In genomic region chr17:75572713-75573539, GRCh38 we compare ENCODE assay signal across 18 cellular contexts. TPM values are rescaled to one million over a fixed set of nuclear protein-coding genes. Genes with fewer than 3 reads are reported as not detected.
DNase-seq lines count a peak whose midpoint lies in the region; ATAC-seq, FAIRE-seq and TF ChIP-seq lines count a peak whose summit lies in the region.
"Had no signal": no experiment of that assay in that cellular context is flagged by ENCODE, and none has a peak within 500 bp of the region (broad histone marks: within the 10 kb centered on the region; RNA-seq: fewer than 3 reads in every experiment).

No MANE protein-coding gene starts in this region.

- H3K79me2 ChIP-seq in astrocyte (ENCODE audit: insufficient read depth, low read length), result no peaks in the 10 kb centered on the region

- no peak overlapping the region for H2BK5ac ChIP-seq in mesenchymal stem cell (ENCODE audit: low read depth, low read length, poor library complexity, severe bottlenecking)

- FAIRE-seq in astrocyte (lab: Jason Lieb, UNC), result no peak
- FAIRE-seq: RCC 7860 had no signal

- H3K9ac ChIP-seq in astrocyte (ENCODE audit: low read length) (no peak overlapping the region), endodermal cell (ENCODE audit: extremely low read depth, low read length, poor library complexity, severe bottlenecking) (no peak overlapping the region), mesenchymal stem cell (ENCODE audit: low read length) (no peak overlapping the region)

- H3K27me3 Mint-ChIP-seq in astrocyte (ENCODE audit: low read depth, unreplicated experiment) (peaks cover 4% of the 10 kb centered on the region), endodermal cell (ENCODE audit: insufficient read depth) (no peaks in the 10 kb centered on the region)
- no peaks in the 10 kb centered on the region for H3K27me3 Mint-ChIP-seq in activated naive CD4-positive, alpha-beta T cell treated with anti-CD3 and anti-CD28 coated beads for 36 hours (ENCODE audit: low read depth)
- H3K27me3 Mint-ChIP-seq: CD4-positive, CD25-positive, alpha-beta regulatory T cell had no signal

- no peak overlapping the region for H3K4ac ChIP-seq in mesenchymal stem cell (ENCODE audit: low read depth in 1 of 2, low read length in 2 of 2)

- H3K79me1 ChIP-seq in mesenchymal stem cell (replicated peaks; ENCODE audit: low read length, poor library complexity, severe bottlenecking), result no peaks in the 10 kb centered on the region

- peak overlapping the region; percentile 77 for H3K27ac Mint-ChIP-seq in astrocyte (ENCODE audit: unreplicated experiment)
- H3K27ac Mint-ChIP-seq in endodermal cell, result no peak overlapping the region
- H3K27ac Mint-ChIP-seq in activated naive CD4-positive, alpha-beta T cell treated with anti-CD3 and anti-CD28 coated beads for 36 hours, result no peak overlapping the region
- H3K27ac Mint-ChIP-seq: CD4-positive, CD25-positive, alpha-beta regulatory T cell had no signal

- H3K9me3 ChIP-seq in astrocyte (ENCODE audit: insufficient read depth, low read depth, low read length) (no peaks in the 10 kb centered on the region), endodermal cell (ENCODE audit: control insufficient read depth, low read length) (no peaks in the 10 kb centered on the region), mesenchymal stem cell (ENCODE audit: control insufficient read depth, low read length) (no peaks in the 10 kb centered on the region), upper lobe of right lung (no peaks in the 10 kb centered on the region)
- H3K9me3 ChIP-seq: BE2C, MG63 had no signal

- no peak overlapping the region for H2BK12ac ChIP-seq in mesenchymal stem cell (ENCODE audit: low read length in 2 of 2)

- H4K20me1 ChIP-seq in astrocyte (ENCODE audit: insufficient read depth, low read length), result no peaks in the 10 kb centered on the region

- no peak overlapping the region for H3K18ac ChIP-seq in mesenchymal stem cell (ENCODE audit: low read depth in 1 of 2, low read length in 2 of 2)

- no peak overlapping the region for H3K14ac ChIP-seq in mesenchymal stem cell (ENCODE audit: low read length in 2 of 2)

- H3K4me3 Mint-ChIP-seq in astrocyte (ENCODE audit: unreplicated experiment) (no peak overlapping the region), endodermal cell (no peak overlapping the region)
- H3K4me3 Mint-ChIP-seq in activated naive CD4-positive, alpha-beta T cell treated with anti-CD3 and anti-CD28 coated beads for 36 hours, result no peak overlapping the region

- no peaks in the 10 kb centered on the region for H3K36me3 Mint-ChIP-seq in astrocyte (ENCODE audit: low read depth, unreplicated experiment)
- H3K36me3 Mint-ChIP-seq in endodermal cell (ENCODE audit: low read depth), result peaks cover 21% of the 10 kb centered on the region
- no peaks in the 10 kb centered on the region for H3K36me3 Mint-ChIP-seq in activated naive CD4-positive, alpha-beta T cell treated with anti-CD3 and anti-CD28 coated beads for 36 hours (ENCODE audit: low read depth)
- H3K36me3 Mint-ChIP-seq: CD4-positive, CD25-positive, alpha-beta regulatory T cell had no signal

- no peak overlapping the region for H2BK120ac ChIP-seq in mesenchymal stem cell (ENCODE audit: low read depth, low read length)

- H4K91ac ChIP-seq in mesenchymal stem cell (ENCODE audit: low read length), result peak overlapping the region; percentile 72

- WGBS in endodermal cell (ENCODE audit: insufficient coverage in 1 of 2, insufficient read length in 1 of 2), 2 experiments, result 94 to 95% methylated on average over 34 to 39 of the region's 39 CpGs
- WGBS in mesenchymal stem cell, result 96% methylated on average over 39 of the region's 39 CpGs

- intact Hi-C loops in upper lobe of right lung (cut with DNase I) (no loop called here), head of caudate nucleus (cut with DNase I) (no loop called here)
- intact Hi-C loops in activated naive CD4-positive, alpha-beta T cell treated with anti-CD3 and anti-CD28 coated beads for 36 hours (cut with micrococcal nuclease), result no loop called here

- TF ChIP-seq CTCF in astrocyte (IDR thresholded peaks at IDR 0.05; ENCODE audit: insufficient read depth, low read depth, low read length) (no peak), endodermal cell (conservative IDR thresholded peaks at IDR 0.05) (no peak), upper lobe of right lung (IDR thresholded peaks at IDR 0.05) (no peak)

- H3K27ac ChIP-seq in astrocyte (ENCODE audit: low read depth, low read length), result no peak overlapping the region
- no peak overlapping the region for H3K27ac ChIP-seq in endodermal cell (ENCODE audit: low read depth, low read length)
- H3K27ac ChIP-seq in mesenchymal stem cell (ENCODE audit: low read length, poor library complexity, severe bottlenecking), result no peak overlapping the region
- H3K27ac ChIP-seq in upper lobe of right lung, result no peak overlapping the region

- no peak overlapping the region for H2BK15ac ChIP-seq in mesenchymal stem cell (ENCODE audit: low read depth, poor library complexity, severe bottlenecking)

- no peak for ATAC-seq in upper lobe of right lung

- no peak overlapping the region for H4K8ac ChIP-seq in mesenchymal stem cell (ENCODE audit: low read length)

- H3K4me1 Mint-ChIP-seq in astrocyte (ENCODE audit: low read depth, unreplicated experiment) (peaks cover 1% of the 10 kb centered on the region), endodermal cell (no peaks in the 10 kb centered on the region)
- H3K4me1 Mint-ChIP-seq in activated naive CD4-positive, alpha-beta T cell treated with anti-CD3 and anti-CD28 coated beads for 36 hours (ENCODE audit: low read depth), result no peaks in the 10 kb centered on the region
- H3K4me1 Mint-ChIP-seq: CD4-positive, CD25-positive, alpha-beta regulatory T cell had no signal

- DNase-seq in astrocyte (ENCODE audit: low read depth) (no peak), endodermal cell (peak; percentile 40), mesenchymal stem cell (no peak), upper lobe of right lung (peak; percentile 60), dermis blood vessel endothelial cell (no peak), head of caudate nucleus (no peak)
- DNase-seq in activated naive CD4-positive, alpha-beta T cell treated with anti-CD3 and anti-CD28 coated beads for 36 hours, result no peak
- DNase-seq: BE2C; CD4-positive, CD25-positive, alpha-beta regulatory T cell; DMS79; MG63; NCI-H1417; NCI-H1694 treated with DMSO at 0.1 percent for 48 hours; NCI-H2081 treated with DMSO at 0.1 percent for 48 hours; NCI-H2171 treated with DMSO at 0.1 percent for 48 hours; NCI-H526; OCI-M1 had no signal

- H3K23ac ChIP-seq in mesenchymal stem cell (ENCODE audit: low read length in 2 of 2), result no peak overlapping the region

- H3K27me3 ChIP-seq in astrocyte (ENCODE audit: insufficient read depth, low read length) (no peaks in the 10 kb centered on the region), endodermal cell (ENCODE audit: control insufficient read depth, insufficient read depth, low read length, poor library complexity, severe bottlenecking) (no peaks in the 10 kb centered on the region), mesenchymal stem cell (ENCODE audit: control insufficient read depth in 1 of 2, insufficient read depth in 1 of 2, low read length in 2 of 2) (peaks cover 0 to 45% of the 10 kb centered on the region in 2 experiments), upper lobe of right lung (no peaks in the 10 kb centered on the region)
- H3K27me3 ChIP-seq: BE2C, MG63 had no signal

- H2AFZ ChIP-seq in astrocyte (ENCODE audit: low read depth, low read length), result no peak overlapping the region
- no peak overlapping the region for H2AFZ ChIP-seq in mesenchymal stem cell (ENCODE audit: low read depth, low read length)

- H3K36me3 ChIP-seq in astrocyte (ENCODE audit: insufficient read depth, low read length) (no peaks in the 10 kb centered on the region), endodermal cell (ENCODE audit: control insufficient read depth, insufficient read depth, low read length) (no peaks in the 10 kb centered on the region), mesenchymal stem cell (ENCODE audit: control insufficient read depth in 1 of 2, insufficient read depth in 2 of 2, low read depth in 1 of 2, low read length in 2 of 2) (peaks cover 0 to 8% of the 10 kb centered on the region in 2 experiments), upper lobe of right lung (no peaks in the 10 kb centered on the region)
- H3K36me3 ChIP-seq: BE2C, MG63 had no signal

- no peaks in the 10 kb centered on the region for H3K9me3 Mint-ChIP-seq in astrocyte (ENCODE audit: unreplicated experiment)
- no peaks in the 10 kb centered on the region for H3K9me3 Mint-ChIP-seq in endodermal cell
- no peaks in the 10 kb centered on the region for H3K9me3 Mint-ChIP-seq in activated naive CD4-positive, alpha-beta T cell treated with anti-CD3 and anti-CD28 coated beads for 36 hours
- H3K9me3 Mint-ChIP-seq: CD4-positive, CD25-positive, alpha-beta regulatory T cell had no signal

- no peaks in the 10 kb centered on the region for H3K4me1 ChIP-seq in astrocyte (ENCODE audit: insufficient read depth, low read length)
- no peaks in the 10 kb centered on the region for H3K4me1 ChIP-seq in endodermal cell (ENCODE audit: control insufficient read depth, insufficient read depth, low read length)
- peaks cover 5% of the 10 kb centered on the region for H3K4me1 ChIP-seq in mesenchymal stem cell (ENCODE audit: control insufficient read depth, insufficient read depth, low read depth, low read length)
- H3K4me1 ChIP-seq in upper lobe of right lung, result no peaks in the 10 kb centered on the region
- H3K4me1 ChIP-seq: BE2C had no signal

- CTCF ChIA-PET in activated naive CD4-positive, alpha-beta T cell treated with anti-CD3 and anti-CD28 coated beads for 36 hours (lab: Charles Lee), result no interaction called here

- H3K4me3 ChIP-seq in astrocyte (ENCODE audit: insufficient read depth, low read depth, low read length) (no peak overlapping the region), endodermal cell (ENCODE audit: low read length) (no peak overlapping the region), mesenchymal stem cell (ENCODE audit: insufficient read depth in 1 of 2, low read depth in 1 of 2, low read length in 2 of 2) (no peak overlapping the region), upper lobe of right lung (no peak overlapping the region)
- H3K4me3 ChIP-seq: MG63 had no signal

- no peak overlapping the region for H2AK5ac ChIP-seq in mesenchymal stem cell (ENCODE audit: low read length, severe bottlenecking)

- H3K4me2 ChIP-seq in astrocyte (ENCODE audit: low read length) (no peak overlapping the region), mesenchymal stem cell (ENCODE audit: low read length, poor library complexity, severe bottlenecking) (no peak overlapping the region)

RNA-seq across cellular contexts. Expression of gene MYO15B, which starts 14.7 kb away (rescaled TPM):
- total RNA-seq in astrocyte, result 3.5 and 6.2 TPM in 2 replicates
- total RNA-seq in endodermal cell, result 100 to 1,000 TPM in 1 of 2 donors, 10 to 100 TPM in 1; 89.0 to 123 TPM
- 22.2 TPM for polyA plus RNA-seq in endodermal cell (2013, experiment 1 of 2)
- polyA plus RNA-seq in endodermal cell (2013, experiment 2 of 2), result 14.5 TPM
- polyA plus RNA-seq in mesenchymal stem cell (2013, experiment 1 of 2), result 2.6 TPM
- polyA plus RNA-seq in mesenchymal stem cell (2013, experiment 2 of 2), result 2.7 TPM
- 193 TPM for total RNA-seq in upper lobe of right lung
- 7.5 and 28.4 TPM in 2 replicates for total RNA-seq in dermis blood vessel endothelial cell
- total RNA-seq in activated naive CD4-positive, alpha-beta T cell treated with anti-CD3 and anti-CD28 coated beads for 36 hours, result 10 to 100 TPM; 24.6 to 29.7 TPM

RNA-seq across cellular contexts. Expression of gene LLGL2, which starts 47.4 kb away (rescaled TPM):
- total RNA-seq in astrocyte, result 6.9 and 14.8 TPM in 2 replicates
- 100 to 1,000 TPM; 128 to 149 TPM for total RNA-seq in endodermal cell
- polyA plus RNA-seq in endodermal cell (2013, experiment 1 of 2), result 20.2 TPM
- polyA plus RNA-seq in endodermal cell (2013, experiment 2 of 2), result 16.5 TPM
- polyA plus RNA-seq in mesenchymal stem cell (2013, experiment 1 of 2), result 3.6 TPM
- 3.5 TPM for polyA plus RNA-seq in mesenchymal stem cell (2013, experiment 2 of 2)
- 133 TPM for total RNA-seq in upper lobe of right lung
- 14.8 and 21.9 TPM in 2 replicates for total RNA-seq in dermis blood vessel endothelial cell
- total RNA-seq in activated naive CD4-positive, alpha-beta T cell treated with anti-CD3 and anti-CD28 coated beads for 36 hours, result 1 to 10 TPM; 6.2 to 6.8 TPM

RNA-seq across cellular contexts. Expression of gene TSEN54, which starts 56.6 kb away (rescaled TPM):
- total RNA-seq in astrocyte (15.1 and 16.5 TPM in 2 replicates), endodermal cell (10 to 100 TPM; 37.7 to 39.1 TPM), upper lobe of right lung (21.6 TPM), dermis blood vessel endothelial cell (14.5 and 16.8 TPM in 2 replicates)
- 30.2 TPM for polyA plus RNA-seq in endodermal cell (2013, experiment 1 of 2)
- polyA plus RNA-seq in endodermal cell (2013, experiment 2 of 2), result 32.7 TPM
- polyA plus RNA-seq in mesenchymal stem cell (2013, experiment 1 of 2), result 8.4 TPM
- 9.2 TPM for polyA plus RNA-seq in mesenchymal stem cell (2013, experiment 2 of 2)
- total RNA-seq in activated naive CD4-positive, alpha-beta T cell treated with anti-CD3 and anti-CD28 coated beads for 36 hours, result 10 to 100 TPM; 21.4 to 22.0 TPM

RNA-seq across cellular contexts. Expression of gene CASKIN2, which starts 57.6 kb away (rescaled TPM):
- total RNA-seq in astrocyte, result 16.9 and 22.8 TPM in 2 replicates
- total RNA-seq in endodermal cell, result 10 to 100 TPM; 26.4 to 31.0 TPM
- 14.9 TPM for polyA plus RNA-seq in endodermal cell (2013, experiment 1 of 2)
- 11.8 TPM for polyA plus RNA-seq in endodermal cell (2013, experiment 2 of 2)
- 6.3 TPM for polyA plus RNA-seq in mesenchymal stem cell (2013, experiment 1 of 2)
- polyA plus RNA-seq in mesenchymal stem cell (2013, experiment 2 of 2), result 6.1 TPM
- total RNA-seq in upper lobe of right lung, result 101 TPM
- 12.1 and 30.4 TPM in 2 replicates for total RNA-seq in dermis blood vessel endothelial cell
- 1 to 10 TPM; 1.0 to 1.1 TPM for total RNA-seq in activated naive CD4-positive, alpha-beta T cell treated with anti-CD3 and anti-CD28 coated beads for 36 hours

Comparison
In these comparisons a context has a peak if more than half of its experiments do, and no peak if none do; other contexts are left out.
1. DNase-seq: peak in endodermal cell (single experiment) and upper lobe of right lung (single experiment); none in astrocyte (single experiment), mesenchymal stem cell (single experiment), dermis blood vessel endothelial cell (single experiment), activated naive CD4-positive, alpha-beta T cell treated with anti-CD3 and anti-CD28 coated beads for 36 hours (single experiment) and head of caudate nucleus (0 of 42).